In the genomic region with DNA sequence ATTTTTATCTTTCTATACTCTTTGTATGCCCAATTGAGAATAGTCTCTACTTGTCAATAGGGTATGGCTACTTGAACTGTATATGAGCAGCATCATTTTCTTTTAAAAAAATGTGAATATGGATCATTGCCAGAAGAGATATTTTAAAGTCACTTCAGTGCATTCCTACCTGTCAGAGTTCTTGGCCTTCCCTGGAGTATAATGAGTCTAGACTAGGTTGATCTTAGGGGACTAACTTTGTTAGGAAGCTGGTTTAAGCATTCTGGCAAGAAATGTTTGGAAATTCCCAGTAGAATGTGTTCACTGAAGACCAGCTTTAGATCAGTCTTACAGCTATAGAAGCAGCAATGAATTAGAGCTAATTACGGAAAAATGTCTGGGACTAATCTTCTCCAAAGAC, we compare ENCODE assay signal across 9 cellular contexts.
"Had no signal": no experiment of that assay in that cellular context is flagged by ENCODE, and none has a peak within 500 bp of the region (broad histone marks: within the 10 kb centered on the region; RNA-seq: fewer than 3 reads in every experiment).

No MANE protein-coding gene starts in this region.

- H3K27ac ChIP-seq: GM23248, HL-60 had no signal

- DNase-seq: GM23248, GOT3, H7, HFFc6 had no signal

- H3K4me3 Mint-ChIP-seq: HFFc6, IgD-negative memory B cell had no signal

- H3K9me3 ChIP-seq: HAP-1 had no signal

- H3K27ac Mint-ChIP-seq: HFFc6, IgD-negative memory B cell had no signal

- H3K9me3 Mint-ChIP-seq: HFFc6 had no signal

- H3K4me1 ChIP-seq: HAP-1 had no signal

- H3K36me3 Mint-ChIP-seq: IgD-negative memory B cell had no signal

- H3K27me3 Mint-ChIP-seq: IgD-negative memory B cell had no signal

- H3K4me1 Mint-ChIP-seq: IgD-negative memory B cell had no signal

- H3K36me3 ChIP-seq: HAP-1 had no signal

- H3K4me3 ChIP-seq: GM23248, HAP-1 had no signal

- ATAC-seq: HCT116, HepG2 had no signal

- H3K9ac ChIP-seq: GM23248 had no signal
